In genomic region chr6:71404967-71405278, GRCh38 we compare ENCODE assay signal across 17 cellular contexts.
A peak's percentile ranks its signal among the peaks of the same experiment; 100 is the strongest.
DNase-seq lines count a peak whose midpoint lies in the region; ATAC-seq, FAIRE-seq and TF ChIP-seq lines count a peak whose summit lies in the region.
"Had no signal": no experiment of that assay in that cellular context is flagged by ENCODE, and none has a peak within 500 bp of the region (broad histone marks: within the 10 kb centered on the region; RNA-seq: fewer than 3 reads in every experiment).

No MANE protein-coding gene starts in this region.

- H3K27ac ChIP-seq in brain microvascular endothelial cell (peak overlapping the region; percentile 98), kidney (ENCODE audit: low read depth in 2 of 2, low read length in 2 of 2) (peak overlapping the region; percentile 86 to 91)

- H3K9me3 Mint-ChIP-seq in HFFc6: no peaks in the 10 kb centered on the region
- H3K9me3 Mint-ChIP-seq: activated CD4-positive, alpha-beta memory T cell treated with anti-CD3 and anti-CD28 coated beads, Interleukin-2, amount 10 ng/mL, durations not matched to agents 7 days and 5 days; immature natural killer cell; naive thymus-derived CD8-positive, alpha-beta T cell had no signal

- H3K27me3 ChIP-seq in brain microvascular endothelial cell (replicated peaks) (no peaks in the 10 kb centered on the region), skeletal muscle satellite cell (ENCODE audit: control insufficient read depth, insufficient read depth, low read length) (no peaks in the 10 kb centered on the region)

- no peak for TF ChIP-seq CTCF in HFFc6 (IDR thresholded peaks at IDR 0.05)
- no peak for TF ChIP-seq CTCF in brain microvascular endothelial cell (IDR thresholded peaks at IDR 0.05; ENCODE audit: low read depth, low read length, missing control alignments)
- no peak for TF ChIP-seq CTCF in kidney (IDR thresholded peaks at IDR 0.05; ENCODE audit: borderline replicate concordance, extremely low read depth, insufficient read depth)

- H3K4me2 ChIP-seq in skeletal muscle satellite cell (ENCODE audit: low read length): peak overlapping the region; percentile 87

- H3K4me1 ChIP-seq in kidney (ENCODE audit: control insufficient read depth in 1 of 2, insufficient read depth in 1 of 2, low read depth in 1 of 2, low read length in 2 of 2) (peaks cover 24 to 45% of the 10 kb centered on the region in 2 donors), skeletal muscle satellite cell (ENCODE audit: control insufficient read depth, insufficient read depth, low read length) (peaks cover 80% of the 10 kb centered on the region)

- in situ Hi-C loops in brain microvascular endothelial cell (cut with HindIII; ENCODE audit: low pct_ligation_motif_present, low sequenced_read_pairs): no loop called here

- intact Hi-C loops in kidney (cut with DNase I): no loop called here

- H3K9ac ChIP-seq in kidney (ENCODE audit: low read length in 2 of 2) (peak overlapping the region in 1 of 2 donors; percentile 36), skeletal muscle satellite cell (ENCODE audit: low read depth, low read length) (peak overlapping the region; percentile 84)

- no peak for ATAC-seq in HG02970 (IDR thresholded peaks at IDR 0.05; ENCODE audit: low FRiP score, unreplicated experiment)
- ATAC-seq: naive thymus-derived CD8-positive, alpha-beta T cell; stimulated activated naive CD8-positive, alpha-beta T cell treated with anti-CD3 and anti-CD28 coated beads, Interleukin-15, Interleukin-2, amounts not matched to agents 100 U/mL and 50 U/mL, for 24 hours had no signal

- H3K9me3 ChIP-seq in kidney (ENCODE audit: control insufficient read depth in 1 of 2, low read length in 2 of 2) (no peaks in the 10 kb centered on the region), skeletal muscle satellite cell (replicated peaks; ENCODE audit: low read length) (no peaks in the 10 kb centered on the region)

- peaks cover 42% of the 10 kb centered on the region for H3K36me3 Mint-ChIP-seq in HFFc6 (ENCODE audit: low read depth)
- H3K36me3 Mint-ChIP-seq: immature natural killer cell; naive thymus-derived CD8-positive, alpha-beta T cell had no signal

- H3K27ac Mint-ChIP-seq in HFFc6: peak overlapping the region; percentile 88
- H3K27ac Mint-ChIP-seq: activated CD4-positive, alpha-beta memory T cell treated with anti-CD3 and anti-CD28 coated beads, Interleukin-2, amount 10 ng/mL, durations not matched to agents 7 days and 5 days; activated T-helper 1 cell treated with anti-CD3 and anti-CD28 coated beads, Interleukin-12 subunit alpha, Interleukin-12 subunit beta, Interleukin-2, Interleukin-4 antibody, amounts not matched to agents 30 ng/mL and 10 ng/mL and 1 ng/mL, durations not matched to agents 14 hours and 24 hours and 36 hours; B cell; immature natural killer cell; naive thymus-derived CD8-positive, alpha-beta T cell had no signal

- H3K36me3 ChIP-seq in brain microvascular endothelial cell (replicated peaks) (peaks cover 14% of the 10 kb centered on the region), kidney (ENCODE audit: control insufficient read depth in 1 of 2, insufficient read depth in 2 of 2, low read length in 2 of 2) (peaks cover 0 to 19% of the 10 kb centered on the region in 2 donors), skeletal muscle satellite cell (ENCODE audit: insufficient read depth, low read length) (peaks cover 27% of the 10 kb centered on the region)

- DNase-seq in HFFc6: no peak
- no peak for DNase-seq in brain microvascular endothelial cell
- no peak for DNase-seq in kidney
- DNase-seq in RKO (ENCODE audit: low spot score): no peak
- no peak for DNase-seq in stimulated activated CD8-positive, alpha-beta memory T cell treated with anti-CD3 and anti-CD28 coated beads, Interleukin-4, amount 100 ng/mL, for 48 hours
- DNase-seq in hepatic stellate cell (ENCODE audit: low spot score): no peak
- DNase-seq: activated CD4-positive, alpha-beta memory T cell treated with anti-CD3 and anti-CD28 coated beads, Interleukin-2, amount 10 ng/mL, durations not matched to agents 7 days and 5 days; immature natural killer cell; Karpas-422; naive thymus-derived CD8-positive, alpha-beta T cell; NCI-H1436 treated with DMSO at 0.1 percent for 48 hours; NCI-H345; stimulated activated naive CD8-positive, alpha-beta T cell treated with anti-CD3 and anti-CD28 coated beads, Interleukin-15, Interleukin-2, amounts not matched to agents 100 U/mL and 50 U/mL, for 24 hours had no signal

- H3K4me3 ChIP-seq in brain microvascular endothelial cell (ENCODE audit: low read depth, low read length): no peak overlapping the region
- peak overlapping the region; percentile 69 to 70 for H3K4me3 ChIP-seq in kidney (ENCODE audit: low read length in 2 of 2)
- H3K4me3 ChIP-seq in skeletal muscle satellite cell (ENCODE audit: low read length): no peak overlapping the region

- peaks cover 93% of the 10 kb centered on the region for H3K4me1 Mint-ChIP-seq in HFFc6 (ENCODE audit: low read depth)
- H3K4me1 Mint-ChIP-seq: immature natural killer cell; naive thymus-derived CD8-positive, alpha-beta T cell had no signal

- no peak for FAIRE-seq in kidney (lab: Jason Lieb, UNC)

- H3K4me3 Mint-ChIP-seq in HFFc6: peak overlapping the region; percentile 80
- H3K4me3 Mint-ChIP-seq: activated CD4-positive, alpha-beta memory T cell treated with anti-CD3 and anti-CD28 coated beads, Interleukin-2, amount 10 ng/mL, durations not matched to agents 7 days and 5 days; activated T-helper 1 cell treated with anti-CD3 and anti-CD28 coated beads, Interleukin-12 subunit alpha, Interleukin-12 subunit beta, Interleukin-2, Interleukin-4 antibody, amounts not matched to agents 30 ng/mL and 10 ng/mL and 1 ng/mL, durations not matched to agents 14 hours and 24 hours and 36 hours; B cell; immature natural killer cell; naive thymus-derived CD8-positive, alpha-beta T cell had no signal

- peaks cover 2% of the 10 kb centered on the region; the same call in 1 of the 2 replicates for H3K27me3 Mint-ChIP-seq in HFFc6 (ENCODE audit: insufficient read depth)

Comparison
In these comparisons a context has a peak if more than half of its experiments do, and no peak if none do; other contexts are left out.
1. H3K4me3 ChIP-seq: peak in kidney (2 of 2); none in brain microvascular endothelial cell (single experiment) and skeletal muscle satellite cell (single experiment).